Comparison of ENCODE assay signal across 8 cellular contexts in genomic region chr3:69086133-69086722, GRCh38. TPM values are rescaled to one million over a fixed set of nuclear protein-coding genes. Genes with fewer than 3 reads are reported as not detected.
DNase-seq lines count a peak whose midpoint lies in the region; ATAC-seq, FAIRE-seq and TF ChIP-seq lines count a peak whose summit lies in the region.

No MANE protein-coding gene starts in this region.

- DNase-seq in C1 segment of cervical spinal cord (lab: John Stamatoyannopoulos, UW), result peak in 13 of 14 donors; percentile 21 to 87 (median 69)
- peak; percentile 51 for DNase-seq in Jurkat, Clone E6-1 (ENCODE audit: low read depth, low spot score)
- peak; percentile 37 for DNase-seq in SK-N-SH
- DNase-seq in activated naive CD4-positive, alpha-beta T cell treated with anti-CD3 and anti-CD28 coated beads, Interleukin-2, amount 50 U/mL, for 72 hours (ENCODE audit: low spot score in 2 of 2), result peak; percentile 75 to 76
- DNase-seq in Right ventricle myocardium inferior (ENCODE audit: missing footprints), result peak; percentile 90
- peak; percentile 85 to 95 (median 93) for DNase-seq in pancreas
- peak; percentile 95 to 96 for DNase-seq in tibial artery
- DNase-seq in DMS114 treated with DMSO at 0.1 percent for 48 hours (lab: John Stamatoyannopoulos, UW; ENCODE audit: unreplicated experiment), result no peak

- peak; percentile 34 to 38 for ATAC-seq in activated naive CD4-positive, alpha-beta T cell treated with anti-CD3 and anti-CD28 coated beads, Interleukin-2, amount 50 U/mL, for 72 hours
- peak; percentile 75 for ATAC-seq in Right ventricle myocardium inferior
- ATAC-seq in pancreas, result peak; percentile 67 to 73 (median 68)

- POLR2A ChIA-PET in SK-N-SH (lab: Yijun Ruan, JAX), result interaction anchor here (0.7 kb wide), 1 partner anchor 34 kb away, joined by 3 read pairs; the partner anchor contains the start of gene TMF1

- H3K9ac ChIP-seq in SK-N-SH, result peak overlapping the region; percentile 86

- peak overlapping the region; percentile 72 for H3K4me2 ChIP-seq in SK-N-SH

- H3K27ac ChIP-seq in SK-N-SH (ENCODE audit: low read depth in 2 of 2, low read length in 1 of 2) (peak overlapping the region; percentile 78 to 94), pancreas (peak overlapping the region; percentile 79 to 95 (median 91)), tibial artery (peak overlapping the region; percentile 93 to 96)

- intact Hi-C loops in Right ventricle myocardium inferior (cut with DNase I), result loop anchor here (1.0 kb wide), 1 partner anchor 31 kb away; no protein-coding TSS in a partner anchor
- intact Hi-C loops in pancreas (cut with DNase I), result no loop called here
- intact Hi-C loops in tibial artery (cut with DNase I; ENCODE audit: low total_unique reads), result loop anchor here (5.0 to 10.0 kb wide), 2 partner anchors 34 to 71 kb away; partner anchors contain the start of genes EOGT and TMF1

- H3K4me3 ChIP-seq in Jurkat, Clone E6-1 (ENCODE audit: low read length), result peak overlapping the region; percentile 73
- H3K4me3 ChIP-seq in SK-N-SH (ENCODE audit: low read depth in 2 of 2, low read length in 1 of 2) (peak overlapping the region; percentile 92 to 93), pancreas (peak overlapping the region; percentile 68 to 86 (median 76)), tibial artery (peak overlapping the region; percentile 95 to 97)

- H2AFZ ChIP-seq in SK-N-SH (ENCODE audit: low read depth), result peak overlapping the region; percentile 75; the same call in 1 of the 2 replicates

- no peak for TF ChIP-seq RAD21 in SK-N-SH (IDR thresholded peaks at IDR 0.05; ENCODE audit: low read length)

- no peaks in the 10 kb centered on the region for H3K27me3 ChIP-seq in SK-N-SH (ENCODE audit: insufficient read depth)
- H3K27me3 ChIP-seq in pancreas, result no peaks in the 10 kb centered on the region
- H3K27me3 ChIP-seq in tibial artery, result no peaks in the 10 kb centered on the region

- peaks cover 64% of the 10 kb centered on the region for H3K79me2 ChIP-seq in SK-N-SH (ENCODE audit: insufficient read depth)

- 3% methylated on average over 3 of the region's 5 CpGs for WGBS in SK-N-SH (ENCODE audit: low lambda C conversion rate)
- WGBS in pancreas, 2 donors, result 0% methylated on average over 5 of the region's 5 CpGs

- H3K9me3 ChIP-seq in SK-N-SH (no peaks in the 10 kb centered on the region), pancreas (no peaks in the 10 kb centered on the region), tibial artery (no peaks in the 10 kb centered on the region)

- no peaks in the 10 kb centered on the region for H3K9me2 ChIP-seq in SK-N-SH

- H3K27ac Mint-ChIP-seq in activated naive CD4-positive, alpha-beta T cell treated with anti-CD3 and anti-CD28 coated beads, Interleukin-2, amount 50 U/mL, for 72 hours, result peak overlapping the region; percentile 92 to 99

- TF ChIP-seq CTCF in SK-N-SH (IDR thresholded peaks at IDR 0.05), result no peak
- TF ChIP-seq CTCF in pancreas (IDR thresholded peaks at IDR 0.05), result no peak
- no peak for TF ChIP-seq CTCF in tibial artery (IDR thresholded peaks at IDR 0.05)

- H4K20me1 ChIP-seq in SK-N-SH (ENCODE audit: insufficient read depth), result peaks cover 24% of the 10 kb centered on the region

- peaks cover 30 to 45% of the 10 kb centered on the region in 2 donors for H3K36me3 Mint-ChIP-seq in activated naive CD4-positive, alpha-beta T cell treated with anti-CD3 and anti-CD28 coated beads, Interleukin-2, amount 50 U/mL, for 72 hours

- H3F3A ChIP-seq in SK-N-SH (replicated peaks; ENCODE audit: insufficient read depth), result peaks cover 48% of the 10 kb centered on the region

- no peak; a peak in 1 of 4 replicates for TF ChIP-seq EP300 in SK-N-SH (IDR thresholded peaks at IDR 0.05; ENCODE audit: borderline replicate concordance in 1 of 2, low read depth in 1 of 2, low read length in 1 of 2)

- H3K36me3 ChIP-seq in SK-N-SH (replicated peaks in 1 of 2; ENCODE audit: control insufficient read depth in 1 of 2, insufficient read depth in 2 of 2, low read length in 1 of 2), result peaks cover 0 to 11% of the 10 kb centered on the region in 2 experiments
- no peaks in the 10 kb centered on the region for H3K36me3 ChIP-seq in pancreas
- no peaks in the 10 kb centered on the region for H3K36me3 ChIP-seq in tibial artery

- CTCF ChIA-PET in SK-N-SH (lab: Yijun Ruan, JAX), result interaction anchor here (0.7 to 1.3 kb wide), 2 partner anchors 34 to 220 kb away, joined by 3 to 8 read pairs; no protein-coding TSS in a partner anchor

- no peaks in the 10 kb centered on the region for H3K9me3 Mint-ChIP-seq in activated naive CD4-positive, alpha-beta T cell treated with anti-CD3 and anti-CD28 coated beads, Interleukin-2, amount 50 U/mL, for 72 hours

- no peak for FAIRE-seq in pancreas (lab: Jason Lieb, UNC)

- H3K4me1 ChIP-seq in SK-N-SH (ENCODE audit: control insufficient read depth in 1 of 2, insufficient read depth in 2 of 2, low read depth in 1 of 2, low read length in 1 of 2) (peaks cover 33 to 54% of the 10 kb centered on the region in 2 experiments), pancreas (peaks cover 19 to 62% (median 52%) of the 10 kb centered on the region in 3 donors), tibial artery (peaks cover 0 to 77% (median 64%) of the 10 kb centered on the region in 4 donors)

TF ChIP-seq in SK-N-SH, 30 proteins besides CTCF, POLR2A, EP300 and RAD21:
- TF ChIP-seq FOSL2 (IDR thresholded peaks at IDR 0.05; ENCODE audit: borderline replicate concordance, low read depth) (peak; percentile 65; the same call in 1 of the 2 replicates), YY1 (IDR thresholded peaks at IDR 0.05; ENCODE audit: low read depth) (no peak), POLR2AphosphoS5 (IDR thresholded peaks at IDR 0.05; ENCODE audit: low read depth, low read length) (peak; percentile 65; the same call in 1 of the 2 replicates), MAX (IDR thresholded peaks at IDR 0.05; ENCODE audit: low read depth) (peak; percentile 44), TCF12 (IDR thresholded peaks at IDR 0.05) (peak; percentile 45; the same call in 1 of the 2 replicates), NFIC (IDR thresholded peaks at IDR 0.05; ENCODE audit: borderline replicate concordance) (peak; percentile 97), FOXM1 (IDR thresholded peaks at IDR 0.05; ENCODE audit: low read depth) (no peak), PBX3 (IDR thresholded peaks at IDR 0.05) (no peak; the same call in 1 of the 2 replicates), JUND (IDR thresholded peaks at IDR 0.05) (peak; percentile 48; the same call in 1 of the 2 replicates), NRF1 (IDR thresholded peaks at IDR 0.05; ENCODE audit: low read depth, low read length) (no peak), TAF1 (IDR thresholded peaks at IDR 0.05; ENCODE audit: borderline replicate concordance, low read depth, low read length) (0 out of 2 replicates have a peak, but pooled peaks have one; percentile 31)

RNA-seq across cellular contexts. Expression of gene ARL6IP5, which starts 1.5 kb away (rescaled TPM):
- polyA plus RNA-seq in Jurkat, Clone E6-1 (2012; ENCODE audit: insufficient read depth, insufficient read length), result 73.4 TPM
- 64.6 and 90.7 TPM in 2 replicates for polyA plus RNA-seq in SK-N-SH (2012; rRNA removed)
- polyA plus RNA-seq in SK-N-SH (2012; cell fraction: cytosol; rRNA removed), result 101 and 122 TPM in 2 replicates
- polyA plus RNA-seq in SK-N-SH (2012; cell fraction: nucleus; rRNA removed), result 24.8 and 38.2 TPM in 2 replicates
- 100 to 1,000 TPM in 1 of 2 donors, 10 to 100 TPM in 1; 73.5 to 108 TPM for total RNA-seq in activated naive CD4-positive, alpha-beta T cell treated with anti-CD3 and anti-CD28 coated beads, Interleukin-2, amount 50 U/mL, for 72 hours
- 195 TPM for total RNA-seq in Right ventricle myocardium inferior
- 10 to 100 TPM; 29.5 to 78.9 (median 38.8) TPM for total RNA-seq in pancreas
- 10 to 100 TPM; 42.4 to 47.7 TPM for polyA plus RNA-seq in pancreas

RNA-seq across cellular contexts. Expression of gene UBA3, which starts 6.1 kb away (rescaled TPM):
- 97.8 TPM for polyA plus RNA-seq in Jurkat, Clone E6-1 (2012; ENCODE audit: insufficient read depth, insufficient read length)
- 43.0 and 62.0 TPM in 2 replicates for polyA plus RNA-seq in SK-N-SH (2012; rRNA removed)
- 53.5 and 64.1 TPM in 2 replicates for polyA plus RNA-seq in SK-N-SH (2012; cell fraction: cytosol; rRNA removed)
- polyA plus RNA-seq in SK-N-SH (2012; cell fraction: nucleus; rRNA removed), result 50.1 and 92.6 TPM in 2 replicates
- total RNA-seq in activated naive CD4-positive, alpha-beta T cell treated with anti-CD3 and anti-CD28 coated beads, Interleukin-2, amount 50 U/mL, for 72 hours, result 10 to 100 TPM; 79.6 to 89.3 TPM
- 89.1 TPM for total RNA-seq in Right ventricle myocardium inferior
- total RNA-seq in pancreas, result 10 to 100 TPM; 11.7 to 32.9 (median 15.9) TPM
- polyA plus RNA-seq in pancreas, result 10 to 100 TPM; 16.3 to 28.0 TPM

RNA-seq across cellular contexts. Expression of gene TMF1, which starts 34.1 kb away (rescaled TPM):
- polyA plus RNA-seq in Jurkat, Clone E6-1 (2012; ENCODE audit: insufficient read depth, insufficient read length), result 17.2 TPM
- 3.2 and 4.3 TPM in 2 replicates for polyA plus RNA-seq in SK-N-SH (2012; rRNA removed)
- polyA plus RNA-seq in SK-N-SH (2012; cell fraction: cytosol; rRNA removed), result 4.8 and 5.7 TPM in 2 replicates
- 5.4 and 9.2 TPM in 2 replicates for polyA plus RNA-seq in SK-N-SH (2012; cell fraction: nucleus; rRNA removed)
- 10 to 100 TPM; 43.2 to 44.3 TPM for total RNA-seq in activated naive CD4-positive, alpha-beta T cell treated with anti-CD3 and anti-CD28 coated beads, Interleukin-2, amount 50 U/mL, for 72 hours
- 19.2 TPM for total RNA-seq in Right ventricle myocardium inferior
- 10 to 100 TPM; 15.2 to 25.9 (median 18.1) TPM for total RNA-seq in pancreas
- 10 to 100 TPM in 1 of 2 donors, 1 to 10 TPM in 1; 5.7 to 10.7 TPM for polyA plus RNA-seq in pancreas

RNA-seq across cellular contexts. Expression of gene LMOD3, which starts 36.2 kb away (rescaled TPM):
- not detected for polyA plus RNA-seq in Jurkat, Clone E6-1 (2012; ENCODE audit: insufficient read depth, insufficient read length)
- polyA plus RNA-seq in SK-N-SH (2012; rRNA removed), result not detected in 2 replicates
- not detected in 2 replicates for polyA plus RNA-seq in SK-N-SH (2012; cell fraction: cytosol; rRNA removed)
- polyA plus RNA-seq in SK-N-SH (2012; cell fraction: nucleus; rRNA removed), result not detected in 2 replicates
- not detected for total RNA-seq in activated naive CD4-positive, alpha-beta T cell treated with anti-CD3 and anti-CD28 coated beads, Interleukin-2, amount 50 U/mL, for 72 hours
- total RNA-seq in Right ventricle myocardium inferior, result 149 TPM
- under 1 TPM in 1 of 6 donors, not detected in 5; 0.08 TPM for total RNA-seq in pancreas
- polyA plus RNA-seq in pancreas, result not detected

Comparison
In these comparisons a context has a peak if more than half of its experiments do, and no peak if none do; other contexts are left out.
1. intact Hi-C loops: an anchor here in Right ventricle myocardium inferior (1.0 kb wide) and tibial artery (5.0 to 10.0 kb wide); none called in pancreas.